In the genomic region with DNA sequence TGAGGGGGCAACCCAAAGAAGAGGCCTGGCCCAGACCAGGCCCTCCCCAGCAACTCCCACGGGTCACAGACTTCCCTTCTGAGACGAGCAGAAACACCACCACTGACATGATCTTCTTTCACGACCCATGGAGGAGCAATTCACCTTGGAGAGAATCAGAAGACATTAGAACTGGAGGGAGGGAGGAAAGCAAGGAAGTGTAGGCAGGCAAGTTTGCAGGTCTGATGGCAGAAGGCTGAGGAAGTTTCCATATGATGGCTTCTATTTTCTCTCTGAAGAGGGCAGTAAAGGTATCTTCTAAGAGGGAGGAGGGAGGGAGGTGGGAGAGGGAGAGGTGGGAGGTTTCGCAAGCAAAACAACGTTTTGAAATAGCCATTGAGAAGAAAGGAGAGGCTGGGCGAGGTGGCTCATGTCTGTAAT, we compare ENCODE assay signal across 1 cellular context.
TF ChIP-seq lines count a peak whose summit lies in the region.

No MANE protein-coding gene starts in this region.

TF ChIP-seq in K562, 482 proteins besides CTCF, POLR2A, EP300 and RAD21 (continued from another document and continues in another):
- TF ChIP-seq, protein P1, sequence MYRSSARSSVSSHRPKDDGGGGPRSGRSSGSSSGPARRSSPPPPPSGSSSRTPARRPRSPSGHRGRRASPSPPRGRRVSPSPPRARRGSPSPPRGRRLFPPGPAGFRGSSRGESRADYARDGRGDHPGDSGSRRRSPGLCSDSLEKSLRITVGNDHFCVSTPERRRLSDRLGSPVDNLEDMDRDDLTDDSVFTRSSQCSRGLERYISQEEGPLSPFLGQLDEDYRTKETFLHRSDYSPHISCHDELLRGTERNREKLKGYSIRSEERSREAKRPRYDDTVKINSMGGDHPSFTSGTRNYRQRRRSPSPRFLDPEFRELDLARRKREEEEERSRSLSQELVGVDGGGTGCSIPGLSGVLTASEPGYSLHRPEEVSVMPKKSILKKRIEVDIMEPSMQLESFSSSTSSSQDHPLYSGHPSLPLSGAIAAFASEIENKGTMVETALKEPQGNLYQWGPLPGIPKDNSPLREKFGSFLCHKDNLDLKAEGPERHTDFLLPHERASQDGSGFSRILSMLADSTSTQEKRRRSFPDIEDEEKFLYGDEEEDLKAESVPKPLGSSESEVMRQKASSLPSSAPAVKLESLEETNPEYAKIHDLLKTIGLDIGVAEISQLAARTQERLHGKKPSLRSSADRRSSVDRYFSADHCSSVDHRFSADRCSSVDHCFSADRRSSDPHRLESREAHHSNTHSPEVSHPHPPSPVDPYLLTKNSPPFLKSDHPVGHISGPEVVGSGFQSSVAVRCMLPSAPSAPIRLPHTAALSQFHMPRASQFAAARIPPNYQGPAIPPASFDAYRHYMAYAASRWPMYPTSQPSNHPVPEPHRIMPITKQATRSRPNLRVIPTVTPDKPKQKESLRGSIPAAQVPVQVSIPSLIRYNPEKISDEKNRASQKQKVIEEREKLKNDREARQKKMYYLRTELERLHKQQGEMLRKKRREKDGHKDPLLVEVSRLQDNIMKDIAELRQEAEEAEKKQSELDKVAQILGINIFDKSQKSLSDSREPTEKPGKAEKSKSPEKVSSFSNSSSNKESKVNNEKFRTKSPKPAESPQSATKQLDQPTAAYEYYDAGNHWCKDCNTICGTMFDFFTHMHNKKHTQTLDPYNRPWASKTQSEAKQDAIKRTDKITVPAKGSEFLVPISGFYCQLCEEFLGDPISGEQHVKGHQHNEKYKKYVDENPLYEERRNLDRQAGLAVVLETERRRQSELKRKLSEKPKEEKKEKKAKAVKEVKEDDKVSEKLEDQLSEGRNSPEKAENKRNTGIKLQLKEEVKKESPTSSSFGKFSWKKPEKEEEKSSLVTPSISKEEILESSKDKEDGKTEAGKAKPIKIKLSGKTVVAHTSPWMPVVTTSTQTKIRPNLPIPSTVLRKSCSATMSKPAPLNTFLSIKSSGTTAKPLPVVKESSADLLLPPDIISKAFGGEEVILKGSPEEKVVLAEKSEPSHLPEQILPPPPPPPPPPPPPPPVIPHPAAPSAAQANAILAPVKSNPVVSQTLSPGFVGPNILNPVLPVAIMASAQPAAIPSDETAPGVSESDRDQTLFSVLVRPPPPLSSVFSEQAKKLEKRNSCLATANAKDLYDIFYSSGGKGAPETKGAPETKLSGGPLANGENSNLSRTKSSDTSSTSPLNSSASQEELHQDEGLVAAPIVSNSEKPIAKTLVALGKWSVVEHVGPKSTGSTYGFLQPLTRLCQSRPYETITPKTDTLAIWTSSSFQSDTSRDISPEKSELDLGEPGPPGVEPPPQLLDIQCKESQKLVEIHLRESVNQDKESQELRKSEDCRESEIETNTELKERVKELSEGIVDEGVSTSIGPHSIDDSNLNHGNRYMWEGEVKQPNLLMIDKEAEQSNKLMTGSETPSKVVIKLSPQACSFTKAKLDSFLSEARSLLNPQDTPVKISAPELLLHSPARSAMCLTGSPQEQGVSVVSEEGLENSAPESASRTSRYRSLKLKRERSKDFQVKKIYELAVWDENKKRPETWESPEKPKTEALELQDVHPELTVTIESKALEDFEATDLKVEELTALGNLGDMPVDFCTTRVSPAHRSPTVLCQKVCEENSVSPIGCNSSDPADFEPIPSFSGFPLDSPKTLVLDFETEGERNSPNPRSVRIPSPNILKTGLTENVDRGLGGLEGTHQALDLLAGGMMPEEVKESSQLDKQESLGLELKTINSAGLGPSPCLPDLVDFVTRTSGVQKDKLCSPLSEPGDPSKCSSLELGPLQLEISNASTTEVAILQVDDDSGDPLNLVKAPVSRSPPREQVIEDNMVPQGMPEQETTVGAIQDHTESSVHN (IDR thresholded peaks at IDR 0.05; ENCODE audit: borderline replicate concordance in 1 of 2, low read depth in 1 of 2): no peak
- TF ChIP-seq, protein P2, sequence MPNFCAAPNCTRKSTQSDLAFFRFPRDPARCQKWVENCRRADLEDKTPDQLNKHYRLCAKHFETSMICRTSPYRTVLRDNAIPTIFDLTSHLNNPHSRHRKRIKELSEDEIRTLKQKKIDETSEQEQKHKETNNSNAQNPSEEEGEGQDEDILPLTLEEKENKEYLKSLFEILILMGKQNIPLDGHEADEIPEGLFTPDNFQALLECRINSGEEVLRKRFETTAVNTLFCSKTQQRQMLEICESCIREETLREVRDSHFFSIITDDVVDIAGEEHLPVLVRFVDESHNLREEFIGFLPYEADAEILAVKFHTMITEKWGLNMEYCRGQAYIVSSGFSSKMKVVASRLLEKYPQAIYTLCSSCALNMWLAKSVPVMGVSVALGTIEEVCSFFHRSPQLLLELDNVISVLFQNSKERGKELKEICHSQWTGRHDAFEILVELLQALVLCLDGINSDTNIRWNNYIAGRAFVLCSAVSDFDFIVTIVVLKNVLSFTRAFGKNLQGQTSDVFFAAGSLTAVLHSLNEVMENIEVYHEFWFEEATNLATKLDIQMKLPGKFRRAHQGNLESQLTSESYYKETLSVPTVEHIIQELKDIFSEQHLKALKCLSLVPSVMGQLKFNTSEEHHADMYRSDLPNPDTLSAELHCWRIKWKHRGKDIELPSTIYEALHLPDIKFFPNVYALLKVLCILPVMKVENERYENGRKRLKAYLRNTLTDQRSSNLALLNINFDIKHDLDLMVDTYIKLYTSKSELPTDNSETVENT (CRISPR knock-in tag; IDR thresholded peaks at IDR 0.05): no peak
- no peak for TF ChIP-seq LCOR (CRISPR knock-in tag; IDR thresholded peaks at IDR 0.05)
- no peak for TF ChIP-seq SRF (CRISPR knock-in tag; IDR thresholded peaks at IDR 0.05)
- peak; percentile 86 for TF ChIP-seq VEZF1 (CRISPR knock-in tag; IDR thresholded peaks at IDR 0.05)
- TF ChIP-seq ZNF592 (IDR thresholded peaks at IDR 0.05): peak; percentile 27
- TF ChIP-seq ZMIZ1 (IDR thresholded peaks at IDR 0.05; ENCODE audit: low read depth in 2 of 2, low read length in 2 of 2): no peak
- TF ChIP-seq RFX1 (IDR thresholded peaks at IDR 0.05): no peak
- peak in 1 of 2 experiments; percentile 51; a peak in 1 of 4 replicates for TF ChIP-seq ETV6 (IDR thresholded peaks at IDR 0.05; ENCODE audit: borderline replicate concordance in 1 of 2, low read depth in 2 of 2, low read length in 1 of 2)
- no peak for TF ChIP-seq ETV6 (CRISPR knock-in tag; IDR thresholded peaks at IDR 0.05; ENCODE audit: borderline replicate concordance)
- TF ChIP-seq BRD9 (IDR thresholded peaks at IDR 0.05; ENCODE audit: low read depth, partially characterized antibody): peak; percentile 41
- TF ChIP-seq YBX1 (IDR thresholded peaks at IDR 0.05): no peak
- no peak for TF ChIP-seq CCAR2 (IDR thresholded peaks at IDR 0.05; ENCODE audit: low read depth, low read length)
- no peak for TF ChIP-seq ZBTB17 (CRISPR knock-in tag; IDR thresholded peaks at IDR 0.05)
- no peak for TF ChIP-seq ZNF518B (CRISPR knock-in tag; IDR thresholded peaks at IDR 0.05)
- no peak for TF ChIP-seq TFE3 (CRISPR knock-in tag; IDR thresholded peaks at IDR 0.05)
- TF ChIP-seq ZNF780A (CRISPR knock-in tag; IDR thresholded peaks at IDR 0.05): no peak
- TF ChIP-seq ZNF778 (CRISPR knock-in tag; IDR thresholded peaks at IDR 0.05): no peak
- no peak for TF ChIP-seq TSC22D4 (tag; IDR thresholded peaks at IDR 0.05)
- TF ChIP-seq ZNF76 (CRISPR knock-in tag; IDR thresholded peaks at IDR 0.05; ENCODE audit: borderline replicate concordance): 0 out of 2 replicates have a peak, but pooled peaks have one; percentile 64
- no peak; the same call in 1 of the 2 replicates for TF ChIP-seq SMAD4 (CRISPR knock-in tag; conservative IDR thresholded peaks at IDR 0.05)
- TF ChIP-seq CHD1 (IDR thresholded peaks at IDR 0.05; ENCODE audit: low read length): no peak
- TF ChIP-seq CEBPB (tag; IDR thresholded peaks at IDR 0.05): peak; percentile 99
